ENCODE assay signal across 14 cellular contexts in the genomic region with DNA sequence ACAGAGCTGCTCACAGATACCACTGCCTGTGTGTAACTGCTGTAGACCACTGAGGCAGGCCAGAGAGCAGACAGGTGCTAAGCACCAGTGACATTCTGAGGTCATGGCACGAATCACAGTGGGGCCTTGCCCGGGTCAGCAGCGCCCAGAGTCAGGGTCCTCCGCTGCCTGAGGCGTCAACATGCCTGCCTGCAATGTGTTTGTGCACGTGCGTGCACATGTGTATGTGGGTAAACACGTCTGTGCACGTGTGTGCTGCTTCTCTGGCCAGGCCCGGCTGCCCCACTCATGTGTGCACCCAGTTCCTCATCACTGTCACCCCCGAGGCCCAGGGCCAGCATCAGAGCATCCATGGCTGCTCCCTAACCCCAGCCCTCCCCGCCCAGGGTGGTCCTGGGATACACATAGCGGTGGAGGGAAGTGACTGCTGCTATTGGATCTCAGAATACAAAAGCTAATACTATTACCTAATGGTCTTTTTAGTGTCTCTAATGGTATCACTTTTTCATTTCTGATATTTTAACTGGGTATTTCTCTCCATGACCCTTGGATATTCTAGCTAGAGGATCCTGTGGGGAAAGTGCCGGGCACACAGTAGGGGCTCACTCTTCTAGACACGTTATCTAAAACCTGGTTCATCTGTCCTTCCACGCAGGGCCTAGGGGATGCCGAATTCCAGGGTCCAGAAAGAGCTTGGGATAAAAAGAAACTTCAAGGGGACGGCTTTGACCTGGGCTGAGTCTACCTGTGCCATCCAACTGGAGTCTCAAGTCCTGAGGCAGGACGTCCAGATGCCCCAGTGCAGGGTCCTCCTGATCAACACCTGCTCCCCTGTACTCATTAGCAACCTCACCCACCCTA. TPM values are rescaled to one million over a fixed set of nuclear protein-coding genes. Genes with fewer than 3 reads are reported as not detected.
DNase-seq lines count a peak whose midpoint lies in the region; ATAC-seq, FAIRE-seq and TF ChIP-seq lines count a peak whose summit lies in the region.
"Not testable (repeated sequence)": the region's sequence is repeated elsewhere in the genome, so short reads cannot be mapped to it uniquely, and the experiment has no call there.
"Had no signal": no experiment of that assay in that cellular context is flagged by ENCODE, and none has a peak within 500 bp of the region (broad histone marks: within the 10 kb centered on the region; RNA-seq: fewer than 3 reads in every experiment).

Gene TBC1D3H, minus strand, starts transcription at position 51 of the 861 bp plus-strand sequence. CDS start 1,540 bp downstream, outside the sequence.

- not testable (repeated sequence) for H3K4me3 Mint-ChIP-seq in activated CD4-positive, alpha-beta T cell treated with anti-CD3 and anti-CD28 coated beads, Interleukin-2, amount 10 ng/mL, durations not matched to agents 24 days and 14 days

- not testable (repeated sequence) for H3K27me3 Mint-ChIP-seq in activated CD4-positive, alpha-beta T cell treated with anti-CD3 and anti-CD28 coated beads, Interleukin-2, amount 10 ng/mL, durations not matched to agents 24 days and 14 days

- H3K4me3 ChIP-seq in bronchial epithelial cell (ENCODE audit: low read depth, low read length); upper lobe of right lung: not testable (repeated sequence)

- H3K27me3 ChIP-seq in bronchial epithelial cell (ENCODE audit: control insufficient read depth, insufficient read depth, low read length); upper lobe of right lung: not testable (repeated sequence)

- not testable (repeated sequence) for H3K27ac Mint-ChIP-seq in activated CD4-positive, alpha-beta T cell treated with anti-CD3 and anti-CD28 coated beads, Interleukin-2, amount 10 ng/mL, durations not matched to agents 24 days and 14 days

- intact Hi-C loops in activated CD4-positive, alpha-beta T cell treated with anti-CD3 and anti-CD28 coated beads, Interleukin-2, amount 10 ng/mL, durations not matched to agents 24 days and 14 days (cut with micrococcal nuclease); left cardiac atrium (cut with DNase I); upper lobe of right lung (cut with DNase I): not testable (repeated sequence)

- not testable (repeated sequence) for ATAC-seq in left cardiac atrium, left lobe of liver, upper lobe of right lung

- not testable (repeated sequence) for H3K27ac ChIP-seq in upper lobe of right lung

- not testable (repeated sequence) for H3K9me3 Mint-ChIP-seq in activated CD4-positive, alpha-beta T cell treated with anti-CD3 and anti-CD28 coated beads, Interleukin-2, amount 10 ng/mL, durations not matched to agents 24 days and 14 days

- peak; percentile 1 for DNase-seq in H4 (ENCODE audit: low spot score)
- peak; percentile 45 for DNase-seq in activated CD4-positive, alpha-beta T cell treated with anti-CD3 and anti-CD28 coated beads, Interleukin-2, amount 10 ng/mL, durations not matched to agents 24 days and 14 days
- peak; percentile 0 for DNase-seq in bronchial epithelial cell (ENCODE audit: low read depth)
- peak; percentile 17 for DNase-seq in left cardiac atrium
- DNase-seq in left lobe of liver (ENCODE audit: low spot score), result peak; percentile 44
- peak; percentile 90 for DNase-seq in mesenteric fat pad (ENCODE audit: low spot score)
- peak; percentile 20 for DNase-seq in stimulated activated CD8-positive, alpha-beta memory T cell treated with anti-CD3 and anti-CD28 coated beads, Interleukin-4, amount 100 ng/mL, for 48 hours
- peak; percentile 61 for DNase-seq in upper lobe of right lung

- FAIRE-seq in bronchial epithelial cell (lab: Jason Lieb, UNC), result not testable (repeated sequence)

- TF ChIP-seq CTCF in bronchial epithelial cell (IDR thresholded peaks at IDR 0.05; ENCODE audit: insufficient read depth, low read length, severe bottlenecking); upper lobe of right lung (IDR thresholded peaks at IDR 0.05): not testable (repeated sequence)

- H3K4me1 Mint-ChIP-seq in activated CD4-positive, alpha-beta T cell treated with anti-CD3 and anti-CD28 coated beads, Interleukin-2, amount 10 ng/mL, durations not matched to agents 24 days and 14 days, result not testable (repeated sequence)

- H3K9me3 ChIP-seq in upper lobe of right lung, result not testable (repeated sequence)

- not testable (repeated sequence) for H3K36me3 Mint-ChIP-seq in activated CD4-positive, alpha-beta T cell treated with anti-CD3 and anti-CD28 coated beads, Interleukin-2, amount 10 ng/mL, durations not matched to agents 24 days and 14 days (ENCODE audit: low read depth)

- H3K36me3 ChIP-seq in bronchial epithelial cell (ENCODE audit: control insufficient read depth, insufficient read depth, low read length); upper lobe of right lung: not testable (repeated sequence)

- H3K4me1 ChIP-seq in upper lobe of right lung, result not testable (repeated sequence)

RNA-seq across cellular contexts. Expression of gene TBC1D3H, which starts in this region (rescaled TPM):
- not detected in 2 replicates for total RNA-seq in H4 (2014; rRNA removed; shearing (Covaris generic))
- total RNA-seq in activated CD4-positive, alpha-beta T cell treated with anti-CD3 and anti-CD28 coated beads, Interleukin-2, amount 10 ng/mL, durations not matched to agents 24 days and 14 days, result not detected in 2 replicates
- not detected in 2 replicates for total RNA-seq in bronchial epithelial cell
- under 1 TPM in 1 of 2 donors, not detected in 1; 0.32 TPM for total RNA-seq in left cardiac atrium
- not detected for total RNA-seq in left lobe of liver
- total RNA-seq in mesenteric fat pad, result not detected
- not detected for total RNA-seq in upper lobe of right lung
- total RNA-seq: Calu3, GM23338, HFFc6, HT1080, K562, M059J had no signal

Comparison
In these comparisons a context has a peak if more than half of its experiments do, and no peak if none do; other contexts are left out.
1. Peak in DNase-seq in H4; RNA of the gene not detected or under 1 TPM.
2. Peak in DNase-seq in activated CD4-positive, alpha-beta T cell treated with anti-CD3 and anti-CD28 coated beads, Interleukin-2, amount 10 ng/mL, durations not matched to agents 24 days and 14 days; RNA of the gene not detected or under 1 TPM.
3. Peak in DNase-seq in bronchial epithelial cell; RNA of the gene not detected or under 1 TPM.
4. Peak in DNase-seq in left cardiac atrium; RNA of the gene not detected or under 1 TPM.
5. Peak in DNase-seq in left lobe of liver; RNA of the gene not detected or under 1 TPM.
6. Peak in DNase-seq in mesenteric fat pad; RNA of the gene not detected or under 1 TPM.
7. Peak in DNase-seq in upper lobe of right lung; RNA of the gene not detected or under 1 TPM.
8. DNase-seq: peak in every context shown above with its lines; median percentile 90 in mesenteric fat pad; 61 in upper lobe of right lung; 45 in activated CD4-positive, alpha-beta T cell treated with anti-CD3 and anti-CD28 coated beads, Interleukin-2, amount 10 ng/mL, durations not matched to agents 24 days and 14 days; 44 in left lobe of liver; 20 in stimulated activated CD8-positive, alpha-beta memory T cell treated with anti-CD3 and anti-CD28 coated beads, Interleukin-4, amount 100 ng/mL, for 48 hours; 17 in left cardiac atrium; 1 in H4; 0 in bronchial epithelial cell.